ENCODE assay signal across 8 cellular contexts in the genomic region with DNA sequence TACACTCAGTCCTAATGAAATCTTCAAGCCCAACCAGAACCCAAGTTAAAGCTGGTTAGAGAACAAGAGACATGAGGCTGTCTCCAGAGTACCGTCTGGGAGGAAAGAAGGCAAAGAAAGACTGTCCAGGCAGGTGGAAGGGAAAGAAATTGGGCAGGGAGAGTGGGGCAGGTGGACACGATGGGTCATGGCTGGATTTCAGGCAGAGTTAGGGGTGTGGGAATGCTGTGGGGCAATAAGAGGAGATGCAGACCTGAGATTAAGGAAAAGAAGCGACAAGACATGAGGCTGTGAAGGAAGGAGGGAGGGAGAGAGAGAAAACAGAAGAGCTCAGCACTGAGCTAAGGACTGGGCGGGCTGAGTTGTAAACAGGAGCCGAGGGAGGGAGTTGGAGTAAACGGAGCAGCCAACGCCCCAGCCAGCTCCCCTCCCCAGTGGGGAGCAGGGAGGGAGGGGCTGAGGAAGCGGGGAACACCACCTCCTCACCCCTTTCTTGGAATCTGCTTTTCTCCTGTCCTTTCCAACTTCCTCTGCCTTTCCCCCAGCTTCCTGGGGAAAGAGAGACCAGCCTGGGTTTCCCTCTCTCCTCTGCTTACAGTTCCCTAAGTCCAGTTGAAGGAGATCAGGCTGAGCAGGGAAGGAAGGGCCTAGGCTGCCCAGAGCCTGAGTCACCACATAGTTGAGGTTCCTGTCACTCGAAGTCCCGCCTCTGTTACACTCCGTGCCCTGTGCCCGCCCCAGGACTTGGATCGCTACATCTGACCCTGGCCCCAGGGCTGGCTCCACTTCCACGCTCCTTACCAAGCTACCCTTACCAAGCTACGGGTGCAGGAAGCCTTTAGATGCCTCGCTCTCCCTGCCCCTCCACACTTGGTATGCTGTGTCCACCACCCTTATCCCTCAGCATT. TPM values are rescaled to one million over a fixed set of nuclear protein-coding genes. Genes with fewer than 3 reads are reported as not detected.
A peak's percentile ranks its signal among the peaks of the same experiment; 100 is the strongest.
DNase-seq lines count a peak whose midpoint lies in the region; ATAC-seq and TF ChIP-seq lines count a peak whose summit lies in the region.

No MANE protein-coding gene starts in this region.

- DNase-seq in AG08395 (ENCODE audit: low spot score) (peak; percentile 88), HT1080 (ENCODE audit: low read depth) (peak; percentile 99), T1000 (lab: John Stamatoyannopoulos, UW) (peak; percentile 86), choroid plexus epithelial cell (ENCODE audit: low read depth) (peak; percentile 93), left lobe of liver (ENCODE audit: low spot score) (peak; percentile 83)
- DNase-seq in stimulated activated naive CD8-positive, alpha-beta T cell treated with anti-CD3 and anti-CD28 coated beads, Interleukin-15, amount 100 ng/mL, for 72 hours = peak in 1 of 2 donors; percentile 51

- peak overlapping the region; percentile 81 to 94 for H3K27ac Mint-ChIP-seq in stimulated activated naive CD8-positive, alpha-beta T cell treated with anti-CD3 and anti-CD28 coated beads, Interleukin-15, amount 100 ng/mL, for 72 hours

- no peak for TF ChIP-seq CTCF in choroid plexus epithelial cell (conservative IDR thresholded peaks at IDR 0.05; ENCODE audit: low read depth, low read length)

- H3K9me3 Mint-ChIP-seq in stimulated activated naive CD8-positive, alpha-beta T cell treated with anti-CD3 and anti-CD28 coated beads, Interleukin-15, amount 100 ng/mL, for 72 hours = no peaks in the 10 kb centered on the region

- H3K4me3 ChIP-seq in choroid plexus epithelial cell (ENCODE audit: low read depth, low read length) = peak overlapping the region; percentile 39

- H3K4me3 Mint-ChIP-seq in stimulated activated naive CD8-positive, alpha-beta T cell treated with anti-CD3 and anti-CD28 coated beads, Interleukin-15, amount 100 ng/mL, for 72 hours = peak overlapping the region; percentile 58 to 62

- peaks cover 97% of the 10 kb centered on the region for H3K4me1 Mint-ChIP-seq in stimulated activated naive CD8-positive, alpha-beta T cell treated with anti-CD3 and anti-CD28 coated beads, Interleukin-15, amount 100 ng/mL, for 72 hours

- ATAC-seq in left lobe of liver (peak; percentile 81), GM18909 (IDR thresholded peaks at IDR 0.05; ENCODE audit: poor library complexity, unreplicated experiment) (no peak), GM21825 (IDR thresholded peaks at IDR 0.05; ENCODE audit: unreplicated experiment) (no peak)
- ATAC-seq in stimulated activated naive CD8-positive, alpha-beta T cell treated with anti-CD3 and anti-CD28 coated beads, Interleukin-15, amount 100 ng/mL, for 72 hours = no peak

- H3K27me3 Mint-ChIP-seq in stimulated activated naive CD8-positive, alpha-beta T cell treated with anti-CD3 and anti-CD28 coated beads, Interleukin-15, amount 100 ng/mL, for 72 hours = peaks cover 8% of the 10 kb centered on the region

RNA-seq across cellular contexts. Expression of gene AHNAK, which starts 6.6 kb away (rescaled TPM):
- 184 and 193 TPM in 2 replicates for total RNA-seq in HT1080 (2014; rRNA removed; shearing (Covaris generic))
- 26.7 and 39.2 TPM in 2 replicates for polyA plus RNA-seq in HT1080 (2015; cell fraction: cytosol; rRNA removed)
- 503 and 597 TPM in 2 replicates for polyA plus RNA-seq in HT1080 (2015; cell fraction: nucleus; rRNA removed)
- total RNA-seq in left lobe of liver = 115 TPM

RNA-seq across cellular contexts. Expression of gene EEF1G, which starts 20.5 kb away (rescaled TPM):
- total RNA-seq in HT1080 (2014; rRNA removed; shearing (Covaris generic)) = 1,970 and 1,995 TPM in 2 replicates
- polyA plus RNA-seq in HT1080 (2015; cell fraction: cytosol; rRNA removed) = 2,414 and 2,444 TPM in 2 replicates
- polyA plus RNA-seq in HT1080 (2015; cell fraction: nucleus; rRNA removed) = 1,033 and 1,120 TPM in 2 replicates
- total RNA-seq in left lobe of liver = 441 TPM

RNA-seq across cellular contexts. Expression of gene TUT1, which starts 38.1 kb away (rescaled TPM):
- total RNA-seq in HT1080 (2014; rRNA removed; shearing (Covaris generic)) = 19.6 and 21.0 TPM in 2 replicates
- polyA plus RNA-seq in HT1080 (2015; cell fraction: cytosol; rRNA removed) = 27.4 and 27.9 TPM in 2 replicates
- 89.5 and 94.7 TPM in 2 replicates for polyA plus RNA-seq in HT1080 (2015; cell fraction: nucleus; rRNA removed)
- total RNA-seq in left lobe of liver = 32.6 TPM

RNA-seq across cellular contexts. Expression of gene MTA2, which starts 48.5 kb away (rescaled TPM):
- 179 and 193 TPM in 2 replicates for total RNA-seq in HT1080 (2014; rRNA removed; shearing (Covaris generic))
- polyA plus RNA-seq in HT1080 (2015; cell fraction: cytosol; rRNA removed) = 73.0 and 73.7 TPM in 2 replicates
- 174 and 191 TPM in 2 replicates for polyA plus RNA-seq in HT1080 (2015; cell fraction: nucleus; rRNA removed)
- total RNA-seq in left lobe of liver = 24.4 TPM

RNA-seq across cellular contexts. Expression of gene EML3, which starts 59.4 kb away (rescaled TPM):
- total RNA-seq in HT1080 (2014; rRNA removed; shearing (Covaris generic)) = 27.5 and 28.7 TPM in 2 replicates
- 29.9 and 34.0 TPM in 2 replicates for polyA plus RNA-seq in HT1080 (2015; cell fraction: cytosol; rRNA removed)
- 148 and 162 TPM in 2 replicates for polyA plus RNA-seq in HT1080 (2015; cell fraction: nucleus; rRNA removed)
- 29.9 TPM for total RNA-seq in left lobe of liver
